ENCODE assay signal across 15 cellular contexts in genomic region chr12:104655059-104655609, GRCh38.
A peak's percentile ranks its signal among the peaks of the same experiment; 100 is the strongest.
DNase-seq lines count a peak whose midpoint lies in the region; ATAC-seq and TF ChIP-seq lines count a peak whose summit lies in the region.
"Had no signal": no experiment of that assay in that cellular context is flagged by ENCODE, and none has a peak within 500 bp of the region (broad histone marks: within the 10 kb centered on the region; RNA-seq: fewer than 3 reads in every experiment).

No MANE protein-coding gene starts in this region.

- H3K4me3 Mint-ChIP-seq in CD8-positive, alpha-beta memory T cell: no peak overlapping the region
- H3K4me3 Mint-ChIP-seq in WTC11: no peak overlapping the region
- no peak overlapping the region for H3K4me3 Mint-ChIP-seq in glutamatergic neuron (ENCODE audit: unreplicated experiment)

- POLR2A ChIA-PET in CD8-positive, alpha-beta memory T cell (lab: Charles Lee): interaction anchor here (0.6 kb wide), 1 partner anchor 18 kb away, joined by 4 read pairs; no protein-coding TSS in a partner anchor
- POLR2A ChIA-PET in WTC11 (lab: Charles Lee): no interaction called here

- no peaks in the 10 kb centered on the region for H3K9me3 ChIP-seq in CD8-positive, alpha-beta memory T cell (ENCODE audit: low read length)
- H3K9me3 ChIP-seq in neutrophil (no peaks in the 10 kb centered on the region), WERI-Rb-1 (ENCODE audit: severe bottlenecking) (no peaks in the 10 kb centered on the region)

- no peak overlapping the region for H3K27ac ChIP-seq in CD8-positive, alpha-beta memory T cell (ENCODE audit: low read depth, low read length)
- peak overlapping the region; percentile 100 for H3K27ac ChIP-seq in neutrophil
- H3K27ac ChIP-seq in WERI-Rb-1: no peak overlapping the region
- H3K27ac ChIP-seq: GM23248 had no signal

- H3K27me3 Mint-ChIP-seq in CD8-positive, alpha-beta memory T cell: no peaks in the 10 kb centered on the region
- no peaks in the 10 kb centered on the region for H3K27me3 Mint-ChIP-seq in WTC11 (ENCODE audit: low read depth)
- H3K27me3 Mint-ChIP-seq in glutamatergic neuron (ENCODE audit: unreplicated experiment): no peaks in the 10 kb centered on the region

- peaks cover 62 to 86% (median 82%) of the 10 kb centered on the region in 3 donors for H3K4me1 Mint-ChIP-seq in CD8-positive, alpha-beta memory T cell
- H3K4me1 Mint-ChIP-seq in WTC11 (peaks cover 71% of the 10 kb centered on the region), glutamatergic neuron (ENCODE audit: low read depth, unreplicated experiment) (peaks cover 14% of the 10 kb centered on the region)

- H3K27ac Mint-ChIP-seq in CD8-positive, alpha-beta memory T cell: peak overlapping the region in 5 of 8 donors; percentile 17 to 61 (median 35)
- H3K27ac Mint-ChIP-seq in WTC11: peak overlapping the region; percentile 26; the same call in 1 of the 2 replicates
- peak overlapping the region; percentile 21 for H3K27ac Mint-ChIP-seq in glutamatergic neuron (ENCODE audit: unreplicated experiment)

- peaks cover 0 to 22% (median 4%) of the 10 kb centered on the region in 3 donors for H3K36me3 Mint-ChIP-seq in CD8-positive, alpha-beta memory T cell
- H3K36me3 Mint-ChIP-seq in WTC11 (no peaks in the 10 kb centered on the region), glutamatergic neuron (ENCODE audit: unreplicated experiment) (no peaks in the 10 kb centered on the region)

- H3K4me3 ChIP-seq in CD8-positive, alpha-beta memory T cell (ENCODE audit: low read length): no peak overlapping the region
- H3K4me3 ChIP-seq in neutrophil (ENCODE audit: low read depth in 1 of 2, low read length in 1 of 2) (no peak overlapping the region), WERI-Rb-1 (ENCODE audit: low read depth, low read length) (no peak overlapping the region)
- H3K4me3 ChIP-seq: GM23248, K562 had no signal

- no peaks in the 10 kb centered on the region for H3K4me1 ChIP-seq in CD8-positive, alpha-beta memory T cell (ENCODE audit: insufficient read depth, low read length)
- H3K4me1 ChIP-seq in neutrophil (ENCODE audit: control insufficient read depth in 1 of 2, insufficient read depth in 1 of 2, low read depth in 1 of 2, low read length in 1 of 2): peaks cover 59 to 69% of the 10 kb centered on the region in 2 experiments

- H3K36me3 ChIP-seq in CD8-positive, alpha-beta memory T cell (ENCODE audit: insufficient read depth, low read length): no peaks in the 10 kb centered on the region
- H3K36me3 ChIP-seq in neutrophil (no peaks in the 10 kb centered on the region), WERI-Rb-1 (no peaks in the 10 kb centered on the region)

- no peaks in the 10 kb centered on the region for H3K27me3 ChIP-seq in CD8-positive, alpha-beta memory T cell (ENCODE audit: insufficient read depth, low read length, poor library complexity, severe bottlenecking)
- H3K27me3 ChIP-seq in neutrophil (no peaks in the 10 kb centered on the region), WERI-Rb-1 (ENCODE audit: insufficient read depth, low read depth, severe bottlenecking) (no peaks in the 10 kb centered on the region)

- CTCF ChIA-PET in CD8-positive, alpha-beta memory T cell (lab: Charles Lee): interaction anchor here (0.6 to 1.6 kb wide), 3 partner anchors 10 to 198 kb away, joined by 3 to 4 read pairs (median 3); no protein-coding TSS in a partner anchor
- CTCF ChIA-PET in WTC11 (lab: Charles Lee): interaction anchor here (0.5 to 2.1 kb wide), 7 partner anchors 14 to 273 kb away, joined by 3 to 12 read pairs (median 4); no protein-coding TSS in a partner anchor

- DNase-seq in CD8-positive, alpha-beta memory T cell: no peak
- no peak for DNase-seq in WTC11 (ENCODE audit: low spot score)
- no peak for DNase-seq in glutamatergic neuron
- DNase-seq in superior temporal gyrus (ENCODE audit: extremely low spot score): no peak
- no peak for DNase-seq in WERI-Rb-1
- no peak for DNase-seq in NCI-H1105 (lab: John Stamatoyannopoulos, UW)
- DNase-seq: C1 segment of cervical spinal cord, DND-41, GM23248, NCI-H1105 treated with DMSO at 0.1 percent for 48 hours, NCI-H1694 treated with DMSO at 0.1 percent for 48 hours had no signal

- ATAC-seq in WTC11: no peak
- no peak for ATAC-seq in HG03196 (IDR thresholded peaks at IDR 0.05; ENCODE audit: unreplicated experiment)
- ATAC-seq: HCT116 had no signal

- H3K9me3 Mint-ChIP-seq in CD8-positive, alpha-beta memory T cell: no peaks in the 10 kb centered on the region
- no peaks in the 10 kb centered on the region for H3K9me3 Mint-ChIP-seq in WTC11
- no peaks in the 10 kb centered on the region for H3K9me3 Mint-ChIP-seq in glutamatergic neuron (ENCODE audit: unreplicated experiment)

- TF ChIP-seq CTCF in WTC11 (IDR thresholded peaks at IDR 0.05) (no peak), glutamatergic neuron (IDR thresholded peaks at IDR 0.05; ENCODE audit: partially characterized antibody, unreplicated experiment) (no peak), neutrophil (IDR thresholded peaks at IDR 0.05) (no peak), WERI-Rb-1 (IDR thresholded peaks at IDR 0.05; ENCODE audit: low read depth, low read length) (no peak)

TF ChIP-seq in WTC11, 78 proteins besides CTCF, POLR2A, EP300 and RAD21:
- TF ChIP-seq ZNF232 (CRISPR knock-in tag; IDR thresholded peaks at IDR 0.05) (no peak), ZNF219 (CRISPR knock-in tag; IDR thresholded peaks at IDR 0.05; ENCODE audit: borderline replicate concordance) (no peak), ZNF396 (CRISPR knock-in tag; IDR thresholded peaks at IDR 0.05; ENCODE audit: borderline replicate concordance) (no peak), SP1 (CRISPR knock-in tag; conservative IDR thresholded peaks at IDR 0.05) (no peak), ATF3 (CRISPR knock-in tag; conservative IDR thresholded peaks at IDR 0.05) (no peak), HMGA2 (CRISPR knock-in tag; IDR thresholded peaks at IDR 0.05) (no peak), SMAD4 (CRISPR knock-in tag; IDR thresholded peaks at IDR 0.05) (no peak), RORB (CRISPR knock-in tag; IDR thresholded peaks at IDR 0.05) (no peak)
- TF ChIP-seq, protein P1, sequence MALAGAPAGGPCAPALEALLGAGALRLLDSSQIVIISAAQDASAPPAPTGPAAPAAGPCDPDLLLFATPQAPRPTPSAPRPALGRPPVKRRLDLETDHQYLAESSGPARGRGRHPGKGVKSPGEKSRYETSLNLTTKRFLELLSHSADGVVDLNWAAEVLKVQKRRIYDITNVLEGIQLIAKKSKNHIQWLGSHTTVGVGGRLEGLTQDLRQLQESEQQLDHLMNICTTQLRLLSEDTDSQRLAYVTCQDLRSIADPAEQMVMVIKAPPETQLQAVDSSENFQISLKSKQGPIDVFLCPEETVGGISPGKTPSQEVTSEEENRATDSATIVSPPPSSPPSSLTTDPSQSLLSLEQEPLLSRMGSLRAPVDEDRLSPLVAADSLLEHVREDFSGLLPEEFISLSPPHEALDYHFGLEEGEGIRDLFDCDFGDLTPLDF (CRISPR knock-in tag; IDR thresholded peaks at IDR 0.05): no peak
